Comparison of ENCODE assay signal across 1 cellular context in genomic region chr19:51181913-51182419, GRCh38.
TF ChIP-seq lines count a peak whose summit lies in the region.

No MANE protein-coding gene starts in this region.

TF ChIP-seq in H1, 55 proteins besides CTCF, POLR2A, EP300 and RAD21:
- TF ChIP-seq PHF8 (conservative IDR thresholded peaks at IDR 0.05; ENCODE audit: low read depth, low read length): no peak
- no peak for TF ChIP-seq CEBPB (IDR thresholded peaks at IDR 0.05; ENCODE audit: low read depth, low read length)
- TF ChIP-seq ATF3 (IDR thresholded peaks at IDR 0.05; ENCODE audit: insufficient read depth, low read depth, low read length): no peak
- TF ChIP-seq ZNF274 (IDR thresholded peaks at IDR 0.05; ENCODE audit: borderline replicate concordance, extremely low read depth, low read length): no peak
- peak; percentile 96 for TF ChIP-seq MAX (IDR thresholded peaks at IDR 0.05)
- no peak for TF ChIP-seq POU5F1 (IDR thresholded peaks at IDR 0.05; ENCODE audit: low read depth, low read length)
- peak; percentile 1 for TF ChIP-seq KDM4A (IDR thresholded peaks at IDR 0.05; ENCODE audit: low read depth, low read length, severe bottlenecking)
- TF ChIP-seq CHD2 (IDR thresholded peaks at IDR 0.05; ENCODE audit: low read length): no peak
- no peak for TF ChIP-seq JUND (IDR thresholded peaks at IDR 0.05; ENCODE audit: low read length)
- no peak for TF ChIP-seq RFX5 (IDR thresholded peaks at IDR 0.05; ENCODE audit: borderline replicate concordance, low read depth, low read length)
- no peak for TF ChIP-seq KDM1A (IDR thresholded peaks at IDR 0.05; ENCODE audit: borderline replicate concordance, low read length)
- no peak for TF ChIP-seq FOSL1 (IDR thresholded peaks at IDR 0.05; ENCODE audit: insufficient read depth, low read depth, low read length)
- TF ChIP-seq BACH1 (IDR thresholded peaks at IDR 0.05; ENCODE audit: low read length): no peak; the same call in 1 of the 2 replicates
- TF ChIP-seq NANOG (IDR thresholded peaks at IDR 0.05; ENCODE audit: insufficient read depth, low read depth, low read length, poor library complexity, severe bottlenecking): no peak
- TF ChIP-seq SIN3A (conservative IDR thresholded peaks at IDR 0.05 in 1 of 2, IDR thresholded peaks at IDR 0.05 in 1 of 2; ENCODE audit: low read depth in 1 of 2, low read length in 2 of 2): no peak
- TF ChIP-seq CBX8 (IDR thresholded peaks at IDR 0.05; ENCODE audit: borderline replicate concordance, low read depth, low read length): no peak
- TF ChIP-seq CTBP2 (IDR thresholded peaks at IDR 0.05; ENCODE audit: borderline replicate concordance, insufficient read depth, insufficient read length, low read length): no peak
- no peak for TF ChIP-seq GTF2F1 (IDR thresholded peaks at IDR 0.05; ENCODE audit: borderline replicate concordance, low read depth, low read length)
- no peak for TF ChIP-seq TAF7 (optimal IDR thresholded peaks at IDR 0.05; ENCODE audit: borderline replicate concordance, low read depth, low read length)
- no peak for TF ChIP-seq RBBP5 (IDR thresholded peaks at IDR 0.05; ENCODE audit: borderline replicate concordance, low read depth, low read length)
- peak; percentile 46; the same call in 1 of the 2 replicates for TF ChIP-seq SP1 (IDR thresholded peaks at IDR 0.05; ENCODE audit: low read depth, low read length)
- no peak for TF ChIP-seq SAP30 (IDR thresholded peaks at IDR 0.05; ENCODE audit: insufficient read depth, insufficient replicate concordance, low read length)
- peak; percentile 97 for TF ChIP-seq E2F6 (IDR thresholded peaks at IDR 0.05)
- no peak for TF ChIP-seq BCL11A (IDR thresholded peaks at IDR 0.05; ENCODE audit: low read depth in 2 of 2, low read length in 2 of 2)
- TF ChIP-seq TCF12 (IDR thresholded peaks at IDR 0.05; ENCODE audit: low read depth, low read length): no peak
- no peak for TF ChIP-seq SIRT6 (IDR thresholded peaks at IDR 0.05; ENCODE audit: low read length)
